Comparison of ENCODE assay signal across 8 cellular contexts in the genomic region with DNA sequence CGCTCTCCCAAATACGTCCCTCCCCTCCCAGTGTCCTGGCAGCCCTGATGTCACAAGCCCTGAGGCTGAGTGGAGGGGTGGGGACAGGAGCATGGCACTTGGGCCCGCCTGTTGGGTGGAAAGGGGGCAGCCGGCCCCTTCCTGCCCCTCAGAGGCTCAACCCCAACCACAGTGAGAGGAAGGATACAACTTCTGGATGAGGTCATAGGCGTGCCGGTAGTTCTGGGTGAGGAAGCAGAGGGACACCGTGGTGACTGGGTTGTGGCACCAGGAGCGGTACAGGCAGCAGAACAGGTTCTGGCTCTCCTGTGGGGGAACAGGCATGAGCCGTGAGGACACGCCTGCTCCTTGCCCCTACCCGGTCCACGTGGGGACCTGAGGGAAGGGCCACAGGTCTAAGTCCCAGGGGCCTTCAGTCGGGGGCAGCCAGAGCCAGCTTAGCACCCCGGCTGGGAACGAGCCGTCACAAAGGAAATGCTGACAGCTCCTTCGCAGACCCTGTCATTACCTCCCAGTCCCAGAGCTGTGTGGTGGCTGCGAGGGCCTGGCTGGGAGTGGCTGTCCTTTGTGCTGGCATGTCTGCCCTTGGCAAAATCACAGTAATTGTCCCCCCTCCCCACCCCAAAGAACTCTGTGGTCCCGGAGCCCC. TPM values are rescaled to one million over a fixed set of nuclear protein-coding genes. Genes with fewer than 3 reads are reported as not detected.
DNase-seq lines count a peak whose midpoint lies in the region; ATAC-seq and TF ChIP-seq lines count a peak whose summit lies in the region.

No MANE protein-coding gene starts in this region.

- H3K4me1 Mint-ChIP-seq in CD14-positive monocyte: peaks cover 31% of the 10 kb centered on the region
- peaks cover 26 to 52% (median 43%) of the 10 kb centered on the region in 4 donors for H3K4me1 Mint-ChIP-seq in naive thymus-derived CD8-positive, alpha-beta T cell

- peak overlapping the region; percentile 90 for H3K27ac ChIP-seq in KOPT-K1 (ENCODE audit: low read depth, low read length, poor library complexity, severe bottlenecking)
- H3K27ac ChIP-seq in colonic mucosa: peak overlapping the region; percentile 7
- no peak overlapping the region for H3K27ac ChIP-seq in substantia nigra (ENCODE audit: low read depth, low read length, poor library complexity, severe bottlenecking)

- peaks cover 20% of the 10 kb centered on the region; the same call in 1 of the 2 replicates for H3K36me3 ChIP-seq in KOPT-K1 (ENCODE audit: insufficient read depth, low read length)
- H3K36me3 ChIP-seq in colonic mucosa: no peaks in the 10 kb centered on the region

- H3K27me3 Mint-ChIP-seq in CD14-positive monocyte (ENCODE audit: low read depth in 3 of 3): peaks cover 0 to 1% (median 0%) of the 10 kb centered on the region in 3 donors
- H3K27me3 Mint-ChIP-seq in naive thymus-derived CD8-positive, alpha-beta T cell: no peaks in the 10 kb centered on the region

- intact Hi-C loops in CD14-positive monocyte (cut with micrococcal nuclease): no loop called here
- intact Hi-C loops in colonic mucosa (cut with DNase I): no loop called here

- POLR2A ChIA-PET in naive thymus-derived CD8-positive, alpha-beta T cell (lab: Charles Lee): interaction anchor here (0.5 to 5.3 kb wide), 7 partner anchors 10 to 315 kb away, joined by 3 to 60 read pairs (median 5); no protein-coding TSS in a partner anchor

- H3K4me3 Mint-ChIP-seq in CD14-positive monocyte: no peak overlapping the region
- H3K4me3 Mint-ChIP-seq in naive thymus-derived CD8-positive, alpha-beta T cell: peak overlapping the region in 8 of 10 donors; percentile 21 to 87 (median 71)

- no peaks in the 10 kb centered on the region for H3K27me3 ChIP-seq in colonic mucosa

- DNase-seq in CD14-positive monocyte (ENCODE audit: low spot score): no peak
- DNase-seq in colonic mucosa: no peak
- DNase-seq in naive thymus-derived CD8-positive, alpha-beta T cell: peak in 9 of 10 donors; percentile 16 to 78 (median 55)
- no peak for DNase-seq in NCI-H2029 treated with DMSO at 0.1 percent for 48 hours (lab: John Stamatoyannopoulos, UW)
- no peak for DNase-seq in substantia nigra (lab: John Stamatoyannopoulos, UW)
- DNase-seq in iPS-NIHi11 (ENCODE audit: low spot score): no peak

- peaks cover 0 to 1% (median 0%) of the 10 kb centered on the region in 7 donors for H3K9me3 Mint-ChIP-seq in CD14-positive monocyte
- H3K9me3 Mint-ChIP-seq in naive thymus-derived CD8-positive, alpha-beta T cell: no peaks in the 10 kb centered on the region

- peak overlapping the region in 4 of 7 donors; percentile 3 to 55 (median 30) for H3K27ac Mint-ChIP-seq in CD14-positive monocyte
- H3K27ac Mint-ChIP-seq in naive thymus-derived CD8-positive, alpha-beta T cell: peak overlapping the region; percentile 84 to 96 (median 94)

- TF ChIP-seq CTCF in CD14-positive monocyte (IDR thresholded peaks at IDR 0.05): no peak
- no peak for TF ChIP-seq CTCF in colonic mucosa (IDR thresholded peaks at IDR 0.05)

- no peak overlapping the region for H3K4me3 ChIP-seq in colonic mucosa

- peaks cover 19% of the 10 kb centered on the region for H3K4me1 ChIP-seq in colonic mucosa

- H3K9me3 ChIP-seq in KOPT-K1 (ENCODE audit: insufficient read depth, low read length, poor library complexity, severe bottlenecking) (no peaks in the 10 kb centered on the region), colonic mucosa (no peaks in the 10 kb centered on the region)

- peak overlapping the region in 1 of 2 donors; percentile 46 for H3K9ac ChIP-seq in colonic mucosa (ENCODE audit: low read depth in 2 of 2, low read length in 2 of 2)

- peak; percentile 72 to 84 for ATAC-seq in naive thymus-derived CD8-positive, alpha-beta T cell
- no peak for ATAC-seq in GM21576 (IDR thresholded peaks at IDR 0.05; ENCODE audit: unreplicated experiment)

- peaks cover 31 to 58% of the 10 kb centered on the region in 2 donors for H3K36me3 Mint-ChIP-seq in CD14-positive monocyte
- peaks cover 0 to 7% (median 1%) of the 10 kb centered on the region in 3 donors for H3K36me3 Mint-ChIP-seq in naive thymus-derived CD8-positive, alpha-beta T cell

RNA-seq across cellular contexts. Expression of gene MTSS2, which starts 11.2 kb away (rescaled TPM):
- not detected for polyA plus RNA-seq in CD14-positive monocyte
- 10 to 100 TPM; 15.5 to 25.3 TPM for total RNA-seq in colonic mucosa
- total RNA-seq in naive thymus-derived CD8-positive, alpha-beta T cell: 10 to 100 TPM; 23.3 to 26.8 TPM
- polyA plus RNA-seq in naive thymus-derived CD8-positive, alpha-beta T cell: under 1 TPM in 1 of 3 donors, not detected in 2; 0.28 TPM

RNA-seq across cellular contexts. Expression of gene IL34, which starts 50.7 kb away (rescaled TPM):
- not detected for polyA plus RNA-seq in CD14-positive monocyte
- total RNA-seq in colonic mucosa: 1 to 10 TPM; 1.1 to 2.8 TPM
- under 1 TPM in 1 of 2 experiments, not detected in 1; 0.36 TPM for total RNA-seq in naive thymus-derived CD8-positive, alpha-beta T cell
- not detected for polyA plus RNA-seq in naive thymus-derived CD8-positive, alpha-beta T cell

Comparison
In these comparisons a context has a peak if more than half of its experiments do, and no peak if none do; other contexts are left out.
1. DNase-seq: peak in naive thymus-derived CD8-positive, alpha-beta T cell (9 of 10); none in CD14-positive monocyte (single experiment), colonic mucosa (single experiment), NCI-H2029 treated with DMSO at 0.1 percent for 48 hours (single experiment), substantia nigra (0 of 49) and iPS-NIHi11 (single experiment).
2. H3K4me3 Mint-ChIP-seq: peak in naive thymus-derived CD8-positive, alpha-beta T cell (8 of 10); none in CD14-positive monocyte (0 of 2).